Comparison of ENCODE assay signal across 18 cellular contexts in the genomic region with DNA sequence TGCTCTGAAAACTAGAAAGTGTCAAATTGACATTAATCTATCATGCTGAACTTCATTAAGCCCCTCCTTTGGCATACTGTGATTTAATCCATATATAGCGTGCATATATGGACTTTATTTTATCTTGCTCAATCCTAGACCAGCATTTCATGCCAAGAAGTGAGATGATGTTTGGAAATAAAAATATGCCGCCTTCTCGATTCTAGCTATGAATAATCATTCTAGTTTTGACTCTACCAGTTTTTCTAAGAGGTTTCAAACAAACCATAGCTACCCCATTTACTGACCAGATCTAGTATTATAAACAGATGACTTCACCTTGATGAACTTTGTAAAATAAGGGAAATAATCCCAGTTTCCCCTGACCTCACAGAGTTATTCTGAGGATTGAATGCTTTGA.
A peak's percentile ranks its signal among the peaks of the same experiment; 100 is the strongest.
DNase-seq lines count a peak whose midpoint lies in the region; ATAC-seq lines count a peak whose summit lies in the region.
"Had no signal": no experiment of that assay in that cellular context is flagged by ENCODE, and none has a peak within 500 bp of the region (broad histone marks: within the 10 kb centered on the region; RNA-seq: fewer than 3 reads in every experiment).

No MANE protein-coding gene starts in this region.

- CTCF ChIA-PET in activated CD8-positive, alpha-beta memory T cell treated with anti-CD3 and anti-CD28 coated beads, Interleukin-2, amount 10 ng/mL, durations not matched to agents 7 days and 5 days (lab: Charles Lee), result no interaction called here

- no peak overlapping the region for H3K4me3 Mint-ChIP-seq in activated CD8-positive, alpha-beta memory T cell treated with anti-CD3 and anti-CD28 coated beads, Interleukin-2, amount 10 ng/mL, durations not matched to agents 7 days and 5 days
- H3K4me3 Mint-ChIP-seq in stimulated activated effector memory CD8-positive, alpha-beta T cell treated with anti-CD3 and anti-CD28 coated beads, Interleukin-12 subunit alpha, Interleukin-12 subunit beta, amount 100 ng/mL, for 72 hours, result no peak overlapping the region
- H3K4me3 Mint-ChIP-seq in activated naive CD8-positive, alpha-beta T cell treated with anti-CD3 and anti-CD28 coated beads, Interleukin-2, amount 50 U/mL, for 24 hours, result no peak overlapping the region
- H3K4me3 Mint-ChIP-seq: CD4-positive, CD25-positive, alpha-beta regulatory T cell; nephron progenitor cell had no signal

- H3K9me3 Mint-ChIP-seq in activated CD8-positive, alpha-beta memory T cell treated with anti-CD3 and anti-CD28 coated beads, Interleukin-2, amount 10 ng/mL, durations not matched to agents 7 days and 5 days (ENCODE audit: low read depth), result no peaks in the 10 kb centered on the region
- no peaks in the 10 kb centered on the region for H3K9me3 Mint-ChIP-seq in stimulated activated effector memory CD8-positive, alpha-beta T cell treated with anti-CD3 and anti-CD28 coated beads, Interleukin-12 subunit alpha, Interleukin-12 subunit beta, amount 100 ng/mL, for 72 hours
- H3K9me3 Mint-ChIP-seq in activated naive CD8-positive, alpha-beta T cell treated with anti-CD3 and anti-CD28 coated beads, Interleukin-2, amount 50 U/mL, for 24 hours, result no peaks in the 10 kb centered on the region
- H3K9me3 Mint-ChIP-seq: CD4-positive, CD25-positive, alpha-beta regulatory T cell; nephron progenitor cell had no signal

- no peak for DNase-seq in activated CD8-positive, alpha-beta memory T cell treated with anti-CD3 and anti-CD28 coated beads, Interleukin-2, amount 10 ng/mL, durations not matched to agents 7 days and 5 days
- no peak for DNase-seq in activated CD8-positive, alpha-beta memory T cell treated with anti-CD3 and anti-CD28 coated beads for 24 hours
- no peak for DNase-seq in stimulated activated effector memory CD8-positive, alpha-beta T cell treated with anti-CD3 and anti-CD28 coated beads, Interleukin-12 subunit alpha, Interleukin-12 subunit beta, amount 100 ng/mL, for 72 hours (ENCODE audit: low spot score in 2 of 2)
- DNase-seq in GM19238 (ENCODE audit: insufficient read length, low spot score), result no peak
- no peak for DNase-seq in activated naive CD8-positive, alpha-beta T cell treated with anti-CD3 and anti-CD28 coated beads, Interleukin-2, amount 50 U/mL, for 24 hours
- no peak for DNase-seq in HPDE6-E6E7 (ENCODE audit: extremely low spot score)
- DNase-seq: activated CD4-positive, alpha-beta T cell treated with anti-CD3 and anti-CD28 coated beads, Interleukin-2, amount 50 U/mL, for 4 hours; activated gamma-delta T cell treated with Interleukin-2 at 50 U/mL for 16 hours; CD4-positive, CD25-positive, alpha-beta regulatory T cell; mesenchymal stem cell; NCI-H187; NCI-H524; nephron progenitor cell; PC-3; stimulated activated CD4-positive, alpha-beta T cell treated with anti-CD3 and anti-CD28 coated beads, Interleukin-2, amount 100 ng/mL, for 24 hours had no signal

- no peaks in the 10 kb centered on the region for H3K27me3 Mint-ChIP-seq in activated CD8-positive, alpha-beta memory T cell treated with anti-CD3 and anti-CD28 coated beads, Interleukin-2, amount 10 ng/mL, durations not matched to agents 7 days and 5 days
- H3K27me3 Mint-ChIP-seq in activated naive CD8-positive, alpha-beta T cell treated with anti-CD3 and anti-CD28 coated beads, Interleukin-2, amount 50 U/mL, for 24 hours, result no peaks in the 10 kb centered on the region
- H3K27me3 Mint-ChIP-seq: CD4-positive, CD25-positive, alpha-beta regulatory T cell had no signal

- peak; percentile 30 for ATAC-seq in activated CD8-positive, alpha-beta memory T cell treated with anti-CD3 and anti-CD28 coated beads, Interleukin-2, amount 10 ng/mL, durations not matched to agents 7 days and 5 days
- ATAC-seq in GM21390 (IDR thresholded peaks at IDR 0.05; ENCODE audit: unreplicated experiment) (peak; percentile 81), HG03045 (IDR thresholded peaks at IDR 0.05; ENCODE audit: unreplicated experiment) (peak; percentile 59)
- ATAC-seq in stimulated activated effector memory CD8-positive, alpha-beta T cell treated with anti-CD3 and anti-CD28 coated beads, Interleukin-12 subunit alpha, Interleukin-12 subunit beta, amount 100 ng/mL, for 72 hours, result peak; percentile 67
- ATAC-seq in activated naive CD8-positive, alpha-beta T cell treated with anti-CD3 and anti-CD28 coated beads, Interleukin-2, amount 50 U/mL, for 24 hours, result no peak
- ATAC-seq: esophagus mucosa, PC-3 had no signal

- H3K36me3 Mint-ChIP-seq in activated CD8-positive, alpha-beta memory T cell treated with anti-CD3 and anti-CD28 coated beads, Interleukin-2, amount 10 ng/mL, durations not matched to agents 7 days and 5 days, result peaks cover 7% of the 10 kb centered on the region
- H3K36me3 Mint-ChIP-seq in stimulated activated effector memory CD8-positive, alpha-beta T cell treated with anti-CD3 and anti-CD28 coated beads, Interleukin-12 subunit alpha, Interleukin-12 subunit beta, amount 100 ng/mL, for 72 hours, result peaks cover 8% of the 10 kb centered on the region
- H3K36me3 Mint-ChIP-seq in activated naive CD8-positive, alpha-beta T cell treated with anti-CD3 and anti-CD28 coated beads, Interleukin-2, amount 50 U/mL, for 24 hours (ENCODE audit: low read depth), result peaks cover 21% of the 10 kb centered on the region
- H3K36me3 Mint-ChIP-seq: CD4-positive, CD25-positive, alpha-beta regulatory T cell had no signal

- no peak overlapping the region for H3K27ac Mint-ChIP-seq in activated CD8-positive, alpha-beta memory T cell treated with anti-CD3 and anti-CD28 coated beads, Interleukin-2, amount 10 ng/mL, durations not matched to agents 7 days and 5 days
- H3K27ac Mint-ChIP-seq in stimulated activated effector memory CD8-positive, alpha-beta T cell treated with anti-CD3 and anti-CD28 coated beads, Interleukin-12 subunit alpha, Interleukin-12 subunit beta, amount 100 ng/mL, for 72 hours, result no peak overlapping the region
- no peak overlapping the region for H3K27ac Mint-ChIP-seq in activated naive CD8-positive, alpha-beta T cell treated with anti-CD3 and anti-CD28 coated beads, Interleukin-2, amount 50 U/mL, for 24 hours
- H3K27ac Mint-ChIP-seq: CD4-positive, CD25-positive, alpha-beta regulatory T cell; nephron progenitor cell had no signal

- H3K4me1 Mint-ChIP-seq in activated CD8-positive, alpha-beta memory T cell treated with anti-CD3 and anti-CD28 coated beads, Interleukin-2, amount 10 ng/mL, durations not matched to agents 7 days and 5 days, result peaks cover 8% of the 10 kb centered on the region
- H3K4me1 Mint-ChIP-seq in stimulated activated effector memory CD8-positive, alpha-beta T cell treated with anti-CD3 and anti-CD28 coated beads, Interleukin-12 subunit alpha, Interleukin-12 subunit beta, amount 100 ng/mL, for 72 hours, result peaks cover 7% of the 10 kb centered on the region
- peaks cover 19% of the 10 kb centered on the region for H3K4me1 Mint-ChIP-seq in activated naive CD8-positive, alpha-beta T cell treated with anti-CD3 and anti-CD28 coated beads, Interleukin-2, amount 50 U/mL, for 24 hours
- H3K4me1 Mint-ChIP-seq: nephron progenitor cell had no signal
